ENCODE assay signal across 16 cellular contexts in the genomic region with DNA sequence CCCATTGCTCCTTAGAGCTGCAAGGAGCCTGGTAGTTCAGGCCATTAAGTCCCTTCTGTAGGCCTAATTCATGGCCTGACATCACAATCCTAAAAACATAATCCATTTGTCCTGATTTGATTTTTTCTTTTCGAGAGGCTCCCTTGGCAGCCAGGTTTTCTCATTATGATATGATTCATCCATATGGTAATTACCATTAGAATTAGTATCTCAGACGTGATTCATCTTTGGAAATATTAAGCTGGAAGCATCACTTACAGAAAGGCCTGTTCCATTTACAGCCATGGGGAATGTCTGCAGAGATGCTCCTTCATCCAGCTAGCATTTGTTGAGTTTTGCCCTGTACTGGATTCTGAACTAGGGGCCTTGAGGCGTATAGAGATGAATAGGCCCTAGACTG.
"Had no signal": no experiment of that assay in that cellular context is flagged by ENCODE, and none has a peak within 500 bp of the region (broad histone marks: within the 10 kb centered on the region; RNA-seq: fewer than 3 reads in every experiment).

No MANE protein-coding gene starts in this region.

- H3K36me3 ChIP-seq: prostate gland, right lobe of liver, suprapubic skin had no signal

- H3K9me3 ChIP-seq: prostate gland, right lobe of liver, suprapubic skin had no signal

- H3K4me1 ChIP-seq: prostate gland, right lobe of liver, suprapubic skin had no signal

- ATAC-seq: left colon; natural killer cell treated with Interleukin-12 subunit alpha and Interleukin-12 subunit beta and Interleukin-15 and Interleukin-18, amount 100 ng/mL, for 72 hours; right lobe of liver had no signal

- H3K27ac Mint-ChIP-seq: activated B cell treated with CpG ODN at 0.5 μM for 24 hours; activated CD4-positive, alpha-beta T cell treated with anti-CD3 and anti-CD28 coated beads, Interleukin-2, amount 10 ng/mL, durations not matched to agents 24 days and 14 days; activated naive CD4-positive, alpha-beta T cell treated with anti-CD3 and anti-CD28 coated beads for 36 hours; natural killer cell treated with Interleukin-12 subunit alpha and Interleukin-12 subunit beta and Interleukin-15 and Interleukin-18, amount 100 ng/mL, for 72 hours had no signal

- H3K4me3 Mint-ChIP-seq: activated B cell treated with CpG ODN at 0.5 μM for 24 hours; activated CD4-positive, alpha-beta T cell treated with anti-CD3 and anti-CD28 coated beads, Interleukin-2, amount 10 ng/mL, durations not matched to agents 24 days and 14 days; activated naive CD4-positive, alpha-beta T cell treated with anti-CD3 and anti-CD28 coated beads for 36 hours; central memory CD8-positive, alpha-beta T cell; natural killer cell treated with Interleukin-12 subunit alpha and Interleukin-12 subunit beta and Interleukin-15 and Interleukin-18, amount 100 ng/mL, for 72 hours; type B pancreatic cell had no signal

- H3K4me3 ChIP-seq: lung, prostate gland, right lobe of liver, suprapubic skin had no signal

- H3K4me1 Mint-ChIP-seq: activated B cell treated with CpG ODN at 0.5 μM for 24 hours; activated CD4-positive, alpha-beta T cell treated with anti-CD3 and anti-CD28 coated beads, Interleukin-2, amount 10 ng/mL, durations not matched to agents 24 days and 14 days; central memory CD8-positive, alpha-beta T cell had no signal

- H3K27me3 Mint-ChIP-seq: central memory CD8-positive, alpha-beta T cell; natural killer cell treated with Interleukin-12 subunit alpha and Interleukin-12 subunit beta and Interleukin-15 and Interleukin-18, amount 100 ng/mL, for 72 hours; type B pancreatic cell had no signal

- H3K27ac ChIP-seq: prostate gland, right lobe of liver, suprapubic skin had no signal

- H3K27me3 ChIP-seq: right lobe of liver, suprapubic skin had no signal

- H3K36me3 Mint-ChIP-seq: natural killer cell treated with Interleukin-12 subunit alpha and Interleukin-12 subunit beta and Interleukin-15 and Interleukin-18, amount 100 ng/mL, for 72 hours; type B pancreatic cell had no signal

- H3K9me3 Mint-ChIP-seq: activated CD4-positive, alpha-beta T cell treated with anti-CD3 and anti-CD28 coated beads, Interleukin-2, amount 10 ng/mL, durations not matched to agents 24 days and 14 days; natural killer cell treated with Interleukin-12 subunit alpha and Interleukin-12 subunit beta and Interleukin-15 and Interleukin-18, amount 100 ng/mL, for 72 hours had no signal

- DNase-seq: activated B cell treated with CpG ODN at 0.5 μM for 24 hours; activated CD4-positive, alpha-beta T cell treated with anti-CD3 and anti-CD28 coated beads, Interleukin-2, amount 10 ng/mL, durations not matched to agents 24 days and 14 days; activated naive CD4-positive, alpha-beta T cell treated with anti-CD3 and anti-CD28 coated beads for 36 hours; cortex of kidney; effector CD8-positive, alpha-beta T cell; glutamatergic neuron; left colon; right lobe of liver; stimulated activated CD4-positive, alpha-beta T cell treated with anti-CD3 and anti-CD28 coated beads, Interleukin-2, amount 100 ng/mL, for 48 hours; stimulated activated naive CD4-positive, alpha-beta T cell treated with Interleukin-2 at 50 U/mL for 16 hours had no signal
